In genomic region chr10:123859651-123860045, GRCh38 we compare ENCODE assay signal across 26 cellular contexts. TPM values are rescaled to one million over a fixed set of nuclear protein-coding genes. Genes with fewer than 3 reads are reported as not detected.
DNase-seq lines count a peak whose midpoint lies in the region; ATAC-seq, FAIRE-seq and TF ChIP-seq lines count a peak whose summit lies in the region.
"Had no signal": no experiment of that assay in that cellular context is flagged by ENCODE, and none has a peak within 500 bp of the region (broad histone marks: within the 10 kb centered on the region; RNA-seq: fewer than 3 reads in every experiment).

No MANE protein-coding gene starts in this region.

- H3K9me3 ChIP-seq in MM.1S (replicated peaks; ENCODE audit: insufficient read depth, low read length) (no peaks in the 10 kb centered on the region), pancreas (no peaks in the 10 kb centered on the region), spleen (no peaks in the 10 kb centered on the region)
- H3K9me3 ChIP-seq: A549 had no signal

- H3K27me3 ChIP-seq in MM.1S (replicated peaks; ENCODE audit: insufficient read depth, low read length) (no peaks in the 10 kb centered on the region), pancreas (no peaks in the 10 kb centered on the region), spleen (replicated peaks in 1 of 7) (peaks cover 0 to 5% (median 0%) of the 10 kb centered on the region in 7 donors)

- intact Hi-C loops in posterior vena cava (cut with DNase I) (loop anchor here in 1 of 2 donors (5.0 kb wide), 1 partner anchor 57 kb away; no protein-coding TSS in a partner anchor), pancreas (cut with DNase I) (no loop called here), spleen (cut with DNase I; ENCODE audit: low total_unique reads) (no loop called here)

- no peak for ATAC-seq in pancreas
- ATAC-seq: A549, K562 had no signal

- no peak for DNase-seq in MM.1S
- DNase-seq in islet precursor cell, result peak; percentile 41
- peak; percentile 68 for DNase-seq in posterior vena cava (ENCODE audit: low spot score)
- DNase-seq in stimulated activated CD4-positive, alpha-beta T cell treated with anti-CD3 and anti-CD28 coated beads, Interleukin-4, amount 100 ng/mL, for 4 hours, result no peak
- no peak for DNase-seq in pancreas
- no peak for DNase-seq in spleen
- DNase-seq in T-helper 9 cell, result no peak
- DNase-seq: CD8-positive, alpha-beta memory T cell; DMS 273 treated with DMSO at 0.1 percent for 48 hours; DMS79; EL; GDM1; GM23248; H9; NCI-H1694; NCI-H2029 treated with DMSO at 0.1 percent for 48 hours; NCI-H2227 treated with DMSO at 0.1 percent for 48 hours; NCI-H526 treated with DMSO at 0.1 percent for 48 hours; SHP77 had no signal

- no peak for FAIRE-seq in pancreas (lab: Jason Lieb, UNC)
- FAIRE-seq: A549, GM12878, HTR-8/SVneo, K562 had no signal

- H3F3A ChIP-seq in MM.1S (ENCODE audit: insufficient read depth, low read length), result no peaks in the 10 kb centered on the region

- H2AFZ ChIP-seq in MM.1S (ENCODE audit: low read length), result peak overlapping the region; percentile 47; the same call in 1 of the 2 replicates
- H2AFZ ChIP-seq: GM23248 had no signal

- TF ChIP-seq CTCF in MM.1S (IDR thresholded peaks at IDR 0.05; ENCODE audit: low read length), result no peak
- no peak for TF ChIP-seq CTCF in pancreas (IDR thresholded peaks at IDR 0.05)
- no peak for TF ChIP-seq CTCF in spleen (IDR thresholded peaks at IDR 0.05 in 8 of 11, conservative IDR thresholded peaks at IDR 0.05 in 3 of 11)

- WGBS in pancreas, 2 donors, result 60 to 64% methylated on average over 10 of the region's 10 CpGs
- 85 to 87% (median 87%) methylated on average over 8 to 10 of the region's 10 CpGs for WGBS in spleen, 5 donors

- no peak overlapping the region for H3K9ac ChIP-seq in MM.1S (ENCODE audit: low read length)
- H3K9ac ChIP-seq: GM23248 had no signal

- H3K4me1 ChIP-seq in MM.1S (ENCODE audit: low read length) (peaks cover 23% of the 10 kb centered on the region), pancreas (no peaks in the 10 kb centered on the region), spleen (no peaks in the 10 kb centered on the region)
- H3K4me1 ChIP-seq: A549 had no signal

- H3K27ac ChIP-seq in MM.1S (ENCODE audit: low read length), result peak overlapping the region; percentile 31; the same call in 1 of the 2 replicates
- no peak overlapping the region for H3K27ac ChIP-seq in pancreas
- no peak overlapping the region for H3K27ac ChIP-seq in spleen
- H3K27ac ChIP-seq: A549, GM23248 had no signal

- H4K20me1 ChIP-seq in MM.1S (ENCODE audit: insufficient read depth, low read length), result no peaks in the 10 kb centered on the region

- no peak overlapping the region; the same call in 1 of the 2 replicates for H3K4me2 ChIP-seq in MM.1S (ENCODE audit: low read depth, low read length)
- H3K4me2 ChIP-seq: A549 had no signal

- H3K79me2 ChIP-seq in MM.1S (ENCODE audit: low read length), result no peaks in the 10 kb centered on the region

- H3K36me3 ChIP-seq in MM.1S (replicated peaks; ENCODE audit: insufficient read depth, low read length), result no peaks in the 10 kb centered on the region
- H3K36me3 ChIP-seq in pancreas, result no peaks in the 10 kb centered on the region
- peaks cover 0 to 9% (median 0%) of the 10 kb centered on the region in 6 donors for H3K36me3 ChIP-seq in spleen

- TF ChIP-seq POLR2A in spleen (IDR thresholded peaks at IDR 0.05), result no peak

- no peak overlapping the region for H3K4me3 ChIP-seq in MM.1S (ENCODE audit: low read length)
- H3K4me3 ChIP-seq in pancreas, result no peak overlapping the region
- no peak overlapping the region for H3K4me3 ChIP-seq in spleen
- H3K4me3 ChIP-seq: A549, GM12878, GM23248, K562 had no signal

- H3K9me2 ChIP-seq in MM.1S (replicated peaks; ENCODE audit: insufficient read depth, low read length), result no peaks in the 10 kb centered on the region

RNA-seq across cellular contexts. Expression of gene CPXM2, which starts 32.0 kb away (rescaled TPM):
- 100 to 1,000 TPM in 1 of 2 donors, 10 to 100 TPM in 1; 98.3 to 200 TPM for total RNA-seq in posterior vena cava
- 1 to 10 TPM in 3 of 6 donors, under 1 TPM in 3; 0.46 to 3.9 (median 1.5) TPM for total RNA-seq in pancreas
- polyA plus RNA-seq in pancreas, result 1 to 10 TPM; 1.1 to 1.2 TPM
- total RNA-seq in spleen, result 10 to 100 TPM; 20.8 to 38.2 (median 22.2) TPM
- polyA plus RNA-seq in spleen, result 1 to 10 TPM; 3.7 to 7.0 (median 3.7) TPM
- total RNA-seq: CD8-positive, alpha-beta memory T cell; K562; LHCN-M2; MCF 10A had no signal
- polyA plus RNA-seq: A549; CD14-positive monocyte; CD8-positive, alpha-beta memory T cell; K562 had no signal

Comparison
In these comparisons a context has a peak if more than half of its experiments do, and no peak if none do; other contexts are left out.
1. DNase-seq: peak in islet precursor cell (single experiment) and posterior vena cava (single experiment); none in MM.1S (single experiment), stimulated activated CD4-positive, alpha-beta T cell treated with anti-CD3 and anti-CD28 coated beads, Interleukin-4, amount 100 ng/mL, for 4 hours (0 of 2), pancreas (0 of 6), spleen (single experiment) and T-helper 9 cell (single experiment).
2. RNA of gene CPXM2, which starts 32.0 kb away (total RNA-seq): 98.3 to 200 TPM in posterior vena cava and 20.8 to 38.2 TPM in spleen; 0.46 to 3.9 TPM in pancreas; every median in the first group is over 4 times any median in the second.